ENCODE assay signal across 20 cellular contexts in genomic region chr9:138099803-138100598, GRCh38.
DNase-seq lines count a peak whose midpoint lies in the region; ATAC-seq and FAIRE-seq lines count a peak whose summit lies in the region.
"Had no signal": no experiment of that assay in that cellular context is flagged by ENCODE, and none has a peak within 500 bp of the region (broad histone marks: within the 10 kb centered on the region; RNA-seq: fewer than 3 reads in every experiment).

No MANE protein-coding gene starts in this region.

- peak overlapping the region; percentile 63 for H3K27ac ChIP-seq in cingulate gyrus (ENCODE audit: low read depth, low read length)
- H3K27ac ChIP-seq: adrenal gland, RWPE1, uterus had no signal

- H3K4me3 ChIP-seq in MG63: no peak overlapping the region
- H3K4me3 ChIP-seq: adrenal gland, smooth muscle cell, uterus had no signal

- DNase-seq in D341Med (ENCODE audit: low spot score) (peak; percentile 21), MG63 (peak; percentile 9), mesenteric fat pad (ENCODE audit: low spot score) (peak; percentile 67), NCI-H82 (lab: John Stamatoyannopoulos, UW) (no peak), GM19239 (ENCODE audit: insufficient read length, low spot score) (no peak), NCI-H774 (lab: John Stamatoyannopoulos, UW) (no peak)
- DNase-seq: activated CD4-positive, alpha-beta T cell treated with anti-CD3 and anti-CD28 coated beads for 1 hour; activated T-cell treated with anti-CD3 and anti-CD28 coated beads, Interleukin-2, amount 50 U/mL, for 72 hours; NCI-H187 treated with DMSO at 0.1 percent for 48 hours; T-helper 1 cell had no signal

- H3K36me3 ChIP-seq in MG63: no peaks in the 10 kb centered on the region
- H3K36me3 ChIP-seq: adrenal gland, uterus had no signal

- no peaks in the 10 kb centered on the region for H3K9me3 ChIP-seq in MG63
- H3K9me3 ChIP-seq: adrenal gland, uterus had no signal

- FAIRE-seq in GM19239 (lab: Jason Lieb, UNC): no peak
- FAIRE-seq: GM12891, H54, keratinocyte had no signal

- no peaks in the 10 kb centered on the region for H3K27me3 ChIP-seq in MG63
- H3K27me3 ChIP-seq: adrenal gland, uterus had no signal

- no peak for ATAC-seq in HG03439 (IDR thresholded peaks at IDR 0.05; ENCODE audit: unreplicated experiment)
- ATAC-seq: activated T-cell treated with anti-CD3 and anti-CD28 coated beads, Interleukin-2, amount 50 U/mL, for 72 hours; stimulated activated memory B cell treated with anti-CD40 and anti-IgM and Interleukin-4, amounts not matched to agents 10 μg/mL and 1 μg/mL and 100 μg/mL, for 72 hours had no signal

Comparison
In these comparisons a context has a peak if more than half of its experiments do, and no peak if none do; other contexts are left out.
1. DNase-seq: peak in D341Med (single experiment), MG63 (single experiment) and mesenteric fat pad (single experiment); none in NCI-H82 (single experiment), GM19239 (single experiment) and NCI-H774 (single experiment).